Comparison of ENCODE assay signal across 16 cellular contexts in the genomic region with DNA sequence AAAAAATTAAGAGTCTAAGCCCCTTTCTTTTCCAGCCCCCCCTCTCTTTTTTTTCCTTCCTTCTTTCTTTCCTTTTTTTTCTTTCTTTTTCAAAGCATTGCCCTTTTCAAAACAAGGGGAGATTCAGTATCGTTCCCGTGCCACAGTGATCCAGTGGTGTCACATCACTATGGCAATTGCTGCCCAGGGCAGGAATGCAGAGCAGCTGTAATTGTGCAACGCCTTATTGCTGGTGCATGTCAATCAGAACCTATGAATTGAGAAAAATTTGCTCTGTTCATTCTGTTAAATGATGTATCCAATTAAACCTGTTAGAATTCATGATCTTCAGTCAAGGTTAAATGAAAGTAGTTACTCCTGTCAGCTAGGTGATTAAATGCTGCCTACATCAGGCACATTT.
"Had no signal": no experiment of that assay in that cellular context is flagged by ENCODE, and none has a peak within 500 bp of the region (broad histone marks: within the 10 kb centered on the region; RNA-seq: fewer than 3 reads in every experiment).

No MANE protein-coding gene starts in this region.

- ATAC-seq: heart left ventricle; sciatic nerve; stimulated activated naive B cell treated with anti-CD40 and anti-IgM and Interleukin-4, amounts not matched to agents 10 μg/mL and 1 μg/mL and 100 μg/mL, for 72 hours had no signal

- H3K27ac Mint-ChIP-seq: activated naive CD4-positive, alpha-beta T cell treated with anti-CD3 and anti-CD28 coated beads, Interleukin-2, amount 50 U/mL, for 24 hours; stimulated activated naive B cell treated with anti-CD40 and anti-IgM and Interleukin-4, amounts not matched to agents 10 μg/mL and 1 μg/mL and 100 μg/mL, for 72 hours; T-helper 1 cell treated with Interleukin-12 subunit alpha and Interleukin-12 subunit beta and Interleukin-4 antibody, amounts not matched to agents 30 μg/mL and 1 μg/mL, for 36 hours had no signal

- H3K27ac ChIP-seq: breast epithelium, dorsolateral prefrontal cortex, heart left ventricle, left ventricle myocardium inferior, transverse colon had no signal

- H3K27me3 ChIP-seq: breast epithelium, transverse colon had no signal

- H3K36me3 ChIP-seq: breast epithelium, heart left ventricle, left ventricle myocardium inferior, transverse colon had no signal

- H3K36me3 Mint-ChIP-seq: activated naive CD4-positive, alpha-beta T cell treated with anti-CD3 and anti-CD28 coated beads, Interleukin-2, amount 50 U/mL, for 24 hours; stimulated activated naive B cell treated with anti-CD40 and anti-IgM and Interleukin-4, amounts not matched to agents 10 μg/mL and 1 μg/mL and 100 μg/mL, for 72 hours had no signal

- H3K9me3 Mint-ChIP-seq: activated naive CD4-positive, alpha-beta T cell treated with anti-CD3 and anti-CD28 coated beads, Interleukin-2, amount 50 U/mL, for 24 hours; stimulated activated naive B cell treated with anti-CD40 and anti-IgM and Interleukin-4, amounts not matched to agents 10 μg/mL and 1 μg/mL and 100 μg/mL, for 72 hours; T-helper 1 cell treated with Interleukin-12 subunit alpha and Interleukin-12 subunit beta and Interleukin-4 antibody, amounts not matched to agents 30 μg/mL and 1 μg/mL, for 36 hours had no signal

- H3K4me3 ChIP-seq: breast epithelium, dorsolateral prefrontal cortex, heart left ventricle, left ventricle myocardium inferior, transverse colon had no signal

- H3K4me3 Mint-ChIP-seq: activated naive CD4-positive, alpha-beta T cell treated with anti-CD3 and anti-CD28 coated beads, Interleukin-2, amount 50 U/mL, for 24 hours; stimulated activated naive B cell treated with anti-CD40 and anti-IgM and Interleukin-4, amounts not matched to agents 10 μg/mL and 1 μg/mL and 100 μg/mL, for 72 hours; T-helper 1 cell treated with Interleukin-12 subunit alpha and Interleukin-12 subunit beta and Interleukin-4 antibody, amounts not matched to agents 30 μg/mL and 1 μg/mL, for 36 hours had no signal

- H3K4me1 Mint-ChIP-seq: activated naive CD4-positive, alpha-beta T cell treated with anti-CD3 and anti-CD28 coated beads, Interleukin-2, amount 50 U/mL, for 24 hours; stimulated activated naive B cell treated with anti-CD40 and anti-IgM and Interleukin-4, amounts not matched to agents 10 μg/mL and 1 μg/mL and 100 μg/mL, for 72 hours had no signal

- H3K9me3 ChIP-seq: breast epithelium, heart left ventricle, left ventricle myocardium inferior, transverse colon had no signal

- H3K4me1 ChIP-seq: breast epithelium, heart left ventricle, left ventricle myocardium inferior had no signal

- DNase-seq: activated effector memory CD4-positive, alpha-beta T cell treated with Interleukin-2 at 50 U/mL for 16 hours; activated T-cell treated with anti-CD3 and anti-CD28 coated beads, Interleukin-2, amount 50 U/mL, for 1 hour; amniotic stem cell; dorsolateral prefrontal cortex; heart left ventricle; islet precursor cell; left ventricle myocardium inferior; mesendoderm; posterior cingulate gyrus; stimulated activated CD4-positive, alpha-beta T cell treated with anti-CD3 and anti-CD28 coated beads, Interleukin-2, amount 100 ng/mL, for 24 hours; stimulated activated naive B cell treated with anti-CD40 and anti-IgM and Interleukin-4, amounts not matched to agents 10 μg/mL and 1 μg/mL and 100 μg/mL, for 72 hours; transverse colon had no signal
